ENCODE assay signal across 8 cellular contexts in genomic region chr15:79922512-79923067, GRCh38. TPM values are rescaled to one million over a fixed set of nuclear protein-coding genes. Genes with fewer than 3 reads are reported as not detected.
A peak's percentile ranks its signal among the peaks of the same experiment; 100 is the strongest.
DNase-seq lines count a peak whose midpoint lies in the region; ATAC-seq and TF ChIP-seq lines count a peak whose summit lies in the region.

No MANE protein-coding gene starts in this region.

- peak; percentile 2 for ATAC-seq in foreskin keratinocyte
- ATAC-seq in GM18868 (IDR thresholded peaks at IDR 0.05; ENCODE audit: unreplicated experiment): no peak
- no peak for ATAC-seq in activated CD4-positive, CD25-positive, alpha-beta regulatory T cell treated with anti-CD3 and anti-CD28 coated beads, Interleukin-2, amount 50 U/mL, for 24 hours

- H3K9me3 ChIP-seq in SU-DHL-6 (ENCODE audit: insufficient read depth, low read length): peaks cover 23% of the 10 kb centered on the region; the same call in 1 of the 2 replicates

- no peak for TF ChIP-seq CTCF in SU-DHL-6 (IDR thresholded peaks at IDR 0.05; ENCODE audit: insufficient read depth, low read length, poor library complexity, severe bottlenecking)
- no peak for TF ChIP-seq CTCF in foreskin keratinocyte (conservative IDR thresholded peaks at IDR 0.05)

- H3K27ac ChIP-seq in SU-DHL-6 (ENCODE audit: low read depth, low read length) (peak overlapping the region; percentile 81), foreskin keratinocyte (peak overlapping the region; percentile 52), skin epidermis (peak overlapping the region in 20 of 21 experiments; percentile 78 to 98 (median 93))

- no peak for DNase-seq in H7
- DNase-seq in foreskin keratinocyte: peak; percentile 8 to 18
- DNase-seq in COR-L47 (lab: John Stamatoyannopoulos, UW): no peak
- no peak for DNase-seq in hepatic stellate cell (ENCODE audit: low spot score)

- no peaks in the 10 kb centered on the region for H3K9me2 ChIP-seq in SU-DHL-6 (replicated peaks; ENCODE audit: insufficient read depth, low read length)

- H3K27me3 ChIP-seq in H7 (ENCODE audit: control insufficient read depth, insufficient read depth, low read length) (no peaks in the 10 kb centered on the region), SU-DHL-6 (ENCODE audit: low read length) (no peaks in the 10 kb centered on the region), foreskin keratinocyte (no peaks in the 10 kb centered on the region)

- no peak overlapping the region for H2AFZ ChIP-seq in SU-DHL-6 (ENCODE audit: low read depth, low read length, severe bottlenecking)

- H3K9ac ChIP-seq in SU-DHL-6 (ENCODE audit: low read length): peak overlapping the region; percentile 91

- H3K36me3 ChIP-seq in H7 (replicated peaks; ENCODE audit: control insufficient read depth, insufficient read depth, low read length) (no peaks in the 10 kb centered on the region), SU-DHL-6 (ENCODE audit: low read length) (peaks cover 40% of the 10 kb centered on the region)

- H3K4me1 ChIP-seq in foreskin keratinocyte: no peaks in the 10 kb centered on the region

- H3K79me2 ChIP-seq in SU-DHL-6 (ENCODE audit: insufficient read depth, low read length): peaks cover 28% of the 10 kb centered on the region

- H3F3A ChIP-seq in SU-DHL-6 (ENCODE audit: insufficient read depth): peaks cover 3% of the 10 kb centered on the region; the same call in 1 of the 2 replicates

- H3K4me3 ChIP-seq in H7 (ENCODE audit: insufficient read depth, low read depth, low read length) (peak overlapping the region; percentile 99), SU-DHL-6 (ENCODE audit: insufficient read depth, low read length, poor library complexity, severe bottlenecking) (peak overlapping the region; percentile 85), skin epidermis (peak overlapping the region; percentile 70 to 97 (median 84))

- no peaks in the 10 kb centered on the region for H4K20me1 ChIP-seq in SU-DHL-6 (ENCODE audit: low read depth, low read length)

- peak overlapping the region; percentile 66 for H3K4me2 ChIP-seq in SU-DHL-6 (ENCODE audit: low read depth, low read length, poor library complexity, severe bottlenecking)

RNA-seq across cellular contexts. Expression of gene MTHFS, which starts 25.8 kb away (rescaled TPM):
- 11.5 and 13.9 TPM in 2 replicates for total RNA-seq in H7 (2014; rRNA removed; shearing (Covaris generic))
- total RNA-seq in foreskin keratinocyte: 20.1 and 23.1 TPM in 2 replicates
- 26.9 and 31.4 TPM in 2 replicates for polyA plus RNA-seq in foreskin keratinocyte

RNA-seq across cellular contexts. Expression of gene BCL2A1, which starts 48.4 kb away (rescaled TPM):
- not detected in 2 replicates for total RNA-seq in H7 (2014; rRNA removed; shearing (Covaris generic))
- total RNA-seq in foreskin keratinocyte: not detected in 2 replicates
- polyA plus RNA-seq in foreskin keratinocyte: not detected in 2 replicates

Comparison
In these comparisons a context has a peak if more than half of its experiments do, and no peak if none do; other contexts are left out.
1. DNase-seq: peak in foreskin keratinocyte (2 of 2); none in H7 (single experiment), COR-L47 (single experiment) and hepatic stellate cell (single experiment).
2. Peak in every context shown above with its lines, with median percentiles within 50 percentile points of each other: H3K4me3 ChIP-seq and H3K27ac ChIP-seq.